Comparison of ENCODE assay signal across 17 cellular contexts in genomic region chr14:79514700-79515099, GRCh38.
DNase-seq lines count a peak whose midpoint lies in the region; TF ChIP-seq lines count a peak whose summit lies in the region.
"Had no signal": no experiment of that assay in that cellular context is flagged by ENCODE, and none has a peak within 500 bp of the region (broad histone marks: within the 10 kb centered on the region; RNA-seq: fewer than 3 reads in every experiment).

No MANE protein-coding gene starts in this region.

- CTCF ChIA-PET in BJ (lab: Yijun Ruan, JAX) = interaction anchor here (0.6 kb wide), 1 partner anchor 15 kb away, joined by 3 read pairs; no protein-coding TSS in a partner anchor

- H3K4me3 ChIP-seq in BJ (ENCODE audit: low read depth, low read length) = no peak overlapping the region
- H3K4me3 ChIP-seq: thoracic aorta had no signal

- no peaks in the 10 kb centered on the region for H3K36me3 ChIP-seq in BJ (ENCODE audit: control insufficient read depth, insufficient read depth, low read length)
- H3K36me3 ChIP-seq: thoracic aorta had no signal

- TF ChIP-seq CTCF in BJ (IDR thresholded peaks at IDR 0.05; ENCODE audit: insufficient read depth, low read depth, low read length) = no peak

- peaks cover 3% of the 10 kb centered on the region for H3K9me3 Mint-ChIP-seq in activated naive CD8-positive, alpha-beta T cell treated with anti-CD3 and anti-CD28 coated beads for 36 hours

- H3K4me3 Mint-ChIP-seq in activated naive CD8-positive, alpha-beta T cell treated with anti-CD3 and anti-CD28 coated beads for 36 hours = no peak overlapping the region
- H3K4me3 Mint-ChIP-seq: activated CD8-positive, alpha-beta T cell treated with anti-CD3 and anti-CD28 coated beads, Interleukin-2, amount 10 ng/mL, durations not matched to agents 7 days and 5 days had no signal

- peak; percentile 9 for DNase-seq in BJ (ENCODE audit: low read depth)
- DNase-seq in LoVo (ENCODE audit: low spot score) = peak; percentile 7
- peak; percentile 14 for DNase-seq in epithelial cell of prostate (ENCODE audit: low read depth, low spot score)
- DNase-seq in non-pigmented ciliary epithelial cell (ENCODE audit: low read depth) = peak; percentile 23
- no peak for DNase-seq in activated naive CD8-positive, alpha-beta T cell treated with anti-CD3 and anti-CD28 coated beads for 36 hours
- no peak for DNase-seq in stimulated activated CD4-positive, alpha-beta T cell treated with anti-CD3 and anti-CD28 coated beads, Interleukin-1b, Interleukin-23, amount 100 ng/mL, for 48 hours
- DNase-seq in cerebellar nuclear complex (lab: John Stamatoyannopoulos, UW) = no peak
- DNase-seq in NCI-H446 (lab: John Stamatoyannopoulos, UW) = no peak
- DNase-seq: activated CD8-positive, alpha-beta T cell treated with anti-CD3 and anti-CD28 coated beads, Interleukin-2, amount 10 ng/mL, durations not matched to agents 7 days and 5 days; AML-193; DMS79; mammary epithelial cell; NCI-H1930; NCI-H82; Right ventricle myocardium superior; stimulated activated CD4-positive, alpha-beta T cell treated with anti-CD3 and anti-CD28 coated beads, Interleukin-15, amount 100 ng/mL, for 24 hours had no signal

- H3K27ac ChIP-seq in epithelial cell of prostate = peak overlapping the region; percentile 46
- H3K27ac ChIP-seq: thoracic aorta had no signal

- no peaks in the 10 kb centered on the region for H3K27me3 ChIP-seq in BJ (ENCODE audit: control insufficient read depth, insufficient read depth, low read length)

- POLR2A ChIA-PET in BJ (lab: Charles Lee) = no interaction called here

- H3K27ac Mint-ChIP-seq in activated naive CD8-positive, alpha-beta T cell treated with anti-CD3 and anti-CD28 coated beads for 36 hours = no peak overlapping the region
- H3K27ac Mint-ChIP-seq: activated CD8-positive, alpha-beta T cell treated with anti-CD3 and anti-CD28 coated beads, Interleukin-2, amount 10 ng/mL, durations not matched to agents 7 days and 5 days had no signal

- H3K36me3 Mint-ChIP-seq in activated naive CD8-positive, alpha-beta T cell treated with anti-CD3 and anti-CD28 coated beads for 36 hours = no peaks in the 10 kb centered on the region

- H3K27me3 Mint-ChIP-seq in activated naive CD8-positive, alpha-beta T cell treated with anti-CD3 and anti-CD28 coated beads for 36 hours = no peaks in the 10 kb centered on the region

- no peaks in the 10 kb centered on the region for H3K4me1 Mint-ChIP-seq in activated naive CD8-positive, alpha-beta T cell treated with anti-CD3 and anti-CD28 coated beads for 36 hours

Comparison
In these comparisons a context has a peak if more than half of its experiments do, and no peak if none do; other contexts are left out.
1. DNase-seq: peak in BJ (single experiment), LoVo (single experiment), epithelial cell of prostate (single experiment) and non-pigmented ciliary epithelial cell (single experiment); none in activated naive CD8-positive, alpha-beta T cell treated with anti-CD3 and anti-CD28 coated beads for 36 hours (single experiment), stimulated activated CD4-positive, alpha-beta T cell treated with anti-CD3 and anti-CD28 coated beads, Interleukin-1b, Interleukin-23, amount 100 ng/mL, for 48 hours (single experiment), cerebellar nuclear complex (0 of 2) and NCI-H446 (0 of 2).